1 cellular context compared by ENCODE assay signal in genomic region chr17:6575596-6575988, GRCh38.
TF ChIP-seq lines count a peak whose summit lies in the region.

No MANE protein-coding gene starts in this region.

TF ChIP-seq in HCT116, 20 proteins besides CTCF, POLR2A, EP300 and RAD21 (continued from another document):
- TF ChIP-seq REST (IDR thresholded peaks at IDR 0.05; ENCODE audit: low read depth) (no peak), YY1 (IDR thresholded peaks at IDR 0.05; ENCODE audit: extremely low read depth, insufficient replicate concordance, low read depth, low read length) (no peak), SP1 (IDR thresholded peaks at IDR 0.05; ENCODE audit: low read depth) (no peak), CEBPB (IDR thresholded peaks at IDR 0.05; ENCODE audit: low read depth) (no peak), EGR1 (IDR thresholded peaks at IDR 0.05; ENCODE audit: low read depth) (no peak), ZFX (IDR thresholded peaks at IDR 0.05) (no peak)
